Comparison of ENCODE assay signal across 13 cellular contexts in genomic region chr21:28636988-28637691, GRCh38.
DNase-seq lines count a peak whose midpoint lies in the region; ATAC-seq and TF ChIP-seq lines count a peak whose summit lies in the region.
"Had no signal": no experiment of that assay in that cellular context is flagged by ENCODE, and none has a peak within 500 bp of the region (broad histone marks: within the 10 kb centered on the region; RNA-seq: fewer than 3 reads in every experiment).

No MANE protein-coding gene starts in this region.

- H3K36me3 ChIP-seq in SJSA1 = no peaks in the 10 kb centered on the region
- H3K36me3 ChIP-seq in upper lobe of left lung = no peaks in the 10 kb centered on the region
- H3K36me3 ChIP-seq: BLaER1, neutrophil had no signal

- H3K27ac ChIP-seq in SJSA1 (peak overlapping the region; percentile 93), upper lobe of left lung (no peak overlapping the region)
- H3K27ac ChIP-seq: BLaER1, KMS-11, neutrophil had no signal

- H3K27ac Mint-ChIP-seq in stimulated activated effector memory CD8-positive, alpha-beta T cell treated with anti-CD3 and anti-CD28 coated beads, Interleukin-12 subunit alpha, Interleukin-12 subunit beta, amount 100 ng/mL, for 72 hours = peak overlapping the region; percentile 63

- WGBS in upper lobe of left lung, 2 donors = 77 to 80% methylated on average over 5 of the region's 5 CpGs

- H3K9me3 Mint-ChIP-seq in stimulated activated effector memory CD8-positive, alpha-beta T cell treated with anti-CD3 and anti-CD28 coated beads, Interleukin-12 subunit alpha, Interleukin-12 subunit beta, amount 100 ng/mL, for 72 hours = no peaks in the 10 kb centered on the region

- peak; percentile 6 for DNase-seq in activated T-cell treated with anti-CD3 and anti-CD28 coated beads for 48 hours (ENCODE audit: low read depth)
- DNase-seq in activated T-cell treated with anti-CD3 and anti-CD28 coated beads for 4 hours = no peak
- peak; percentile 70 to 90 for DNase-seq in SJSA1 (ENCODE audit: low read depth in 1 of 2, low spot score in 2 of 2)
- DNase-seq in stimulated activated effector memory CD8-positive, alpha-beta T cell treated with anti-CD3 and anti-CD28 coated beads, Interleukin-12 subunit alpha, Interleukin-12 subunit beta, amount 100 ng/mL, for 72 hours (ENCODE audit: low spot score in 2 of 2) = no peak
- DNase-seq in upper lobe of left lung = no peak
- DNase-seq in HK-2 (ENCODE audit: unreplicated experiment) = no peak
- DNase-seq: activated effector memory CD4-positive, alpha-beta T cell treated with anti-CD3 and anti-CD28 coated beads, Interleukin-2, amount 50 U/mL, for 16 hours; stimulated activated CD8-positive, alpha-beta memory T cell treated with anti-CD3 and anti-CD28 coated beads, Interleukin-4, amount 100 ng/mL, for 48 hours had no signal

- peaks cover 53% of the 10 kb centered on the region for H3K4me1 Mint-ChIP-seq in stimulated activated effector memory CD8-positive, alpha-beta T cell treated with anti-CD3 and anti-CD28 coated beads, Interleukin-12 subunit alpha, Interleukin-12 subunit beta, amount 100 ng/mL, for 72 hours

- H3K4me1 ChIP-seq in SJSA1 (replicated peaks) (peaks cover 50% of the 10 kb centered on the region), upper lobe of left lung (peaks cover 0 to 7% (median 0%) of the 10 kb centered on the region in 4 donors)
- H3K4me1 ChIP-seq: BLaER1 had no signal

- no peaks in the 10 kb centered on the region for H3K27me3 ChIP-seq in SJSA1 (replicated peaks)
- H3K27me3 ChIP-seq in upper lobe of left lung = no peaks in the 10 kb centered on the region
- H3K27me3 ChIP-seq: BLaER1 had no signal

- peak overlapping the region; percentile 21 for H3K4me3 Mint-ChIP-seq in stimulated activated effector memory CD8-positive, alpha-beta T cell treated with anti-CD3 and anti-CD28 coated beads, Interleukin-12 subunit alpha, Interleukin-12 subunit beta, amount 100 ng/mL, for 72 hours

- H3K36me3 Mint-ChIP-seq in stimulated activated effector memory CD8-positive, alpha-beta T cell treated with anti-CD3 and anti-CD28 coated beads, Interleukin-12 subunit alpha, Interleukin-12 subunit beta, amount 100 ng/mL, for 72 hours = no peaks in the 10 kb centered on the region

- TF ChIP-seq EP300 in upper lobe of left lung (IDR thresholded peaks at IDR 0.05) = no peak

- TF ChIP-seq POLR2A in upper lobe of left lung (IDR thresholded peaks at IDR 0.05) = no peak

- H3K9me3 ChIP-seq in SJSA1 (replicated peaks) (no peaks in the 10 kb centered on the region), upper lobe of left lung (no peaks in the 10 kb centered on the region)
- H3K9me3 ChIP-seq: BLaER1, neutrophil had no signal

- H3K4me3 ChIP-seq in SJSA1 (no peak overlapping the region), upper lobe of left lung (no peak overlapping the region)
- H3K4me3 ChIP-seq: BLaER1 had no signal

- peak; percentile 45 for ATAC-seq in esophagus mucosa
- peak; percentile 93 for ATAC-seq in stimulated activated effector memory CD8-positive, alpha-beta T cell treated with anti-CD3 and anti-CD28 coated beads, Interleukin-12 subunit alpha, Interleukin-12 subunit beta, amount 100 ng/mL, for 72 hours
- ATAC-seq in upper lobe of left lung (ENCODE audit: low FRiP score in 2 of 2) = no peak
- no peak for ATAC-seq in HG02938 (IDR thresholded peaks at IDR 0.05; ENCODE audit: unreplicated experiment)

- TF ChIP-seq CTCF in upper lobe of left lung (IDR thresholded peaks at IDR 0.05) = no peak

Comparison
In these comparisons a context has a peak if more than half of its experiments do, and no peak if none do; other contexts are left out.
1. DNase-seq: peak in activated T-cell treated with anti-CD3 and anti-CD28 coated beads for 48 hours (single experiment) and SJSA1 (2 of 2); none in activated T-cell treated with anti-CD3 and anti-CD28 coated beads for 4 hours (single experiment), stimulated activated effector memory CD8-positive, alpha-beta T cell treated with anti-CD3 and anti-CD28 coated beads, Interleukin-12 subunit alpha, Interleukin-12 subunit beta, amount 100 ng/mL, for 72 hours (0 of 2), upper lobe of left lung (0 of 2) and HK-2 (single experiment).
2. ATAC-seq: peak in esophagus mucosa (single experiment) and stimulated activated effector memory CD8-positive, alpha-beta T cell treated with anti-CD3 and anti-CD28 coated beads, Interleukin-12 subunit alpha, Interleukin-12 subunit beta, amount 100 ng/mL, for 72 hours (single experiment); none in upper lobe of left lung (0 of 2) and HG02938 (single experiment).